22 cellular contexts compared by ENCODE assay signal in the genomic region with DNA sequence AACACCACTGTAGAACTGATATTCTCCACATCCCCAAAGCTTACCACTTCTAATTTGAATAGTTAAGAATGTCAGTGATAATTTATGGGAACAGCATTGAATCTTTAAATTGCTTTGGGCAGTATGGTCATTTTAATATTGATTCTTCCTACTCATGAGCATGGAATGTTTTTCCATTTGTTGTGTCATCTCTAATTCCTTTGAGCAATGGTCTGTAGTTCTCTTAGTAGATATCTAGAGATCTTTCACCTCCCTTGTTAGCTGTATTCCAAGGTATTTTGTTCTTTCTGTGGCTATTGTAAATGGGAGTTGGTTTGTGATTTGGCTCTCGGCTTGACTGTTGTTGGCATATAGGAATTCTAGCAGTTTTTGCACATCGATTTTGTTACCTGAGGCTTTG.
DNase-seq lines count a peak whose midpoint lies in the region; ATAC-seq, FAIRE-seq and TF ChIP-seq lines count a peak whose summit lies in the region.
"Had no signal": no experiment of that assay in that cellular context is flagged by ENCODE, and none has a peak within 500 bp of the region (broad histone marks: within the 10 kb centered on the region; RNA-seq: fewer than 3 reads in every experiment).

No MANE protein-coding gene starts in this region.

- H3K9ac ChIP-seq in mammary epithelial cell (ENCODE audit: insufficient read depth, low read length) = no peak overlapping the region
- no peak overlapping the region for H3K9ac ChIP-seq in PC-3 (ENCODE audit: low read length)
- no peak overlapping the region for H3K9ac ChIP-seq in H1 (replicated peaks in 1 of 4; ENCODE audit: extremely low read depth in 1 of 4, low read depth in 3 of 4, low read length in 3 of 4)
- H3K9ac ChIP-seq: BLaER1 treated with 17β-estradiol and CSF1 and Interleukin-3, amounts not matched to agents 10 nM and 100 nM had no signal

- no peak for DNase-seq in mammary epithelial cell
- no peak for DNase-seq in MCF 10A (ENCODE audit: unreplicated experiment)
- DNase-seq in PC-3 = peak; percentile 67
- DNase-seq in H1 (ENCODE audit: low read depth in 1 of 2, low spot score in 2 of 2) = no peak
- DNase-seq in upper lobe of right lung = no peak
- no peak for DNase-seq in activated T-helper 2 cell treated with anti-CD3 and anti-CD28 coated beads, Interferon-gamma antibody, Interleukin-2, Interleukin-4, amounts not matched to agents 10 μg/mL and 5 μg/mL and 100 μg/mL, durations not matched to agents 14 hours and 24 hours and 36 hours (ENCODE audit: low spot score)
- DNase-seq: AML-193; Caco-2; Calu3; CD4-positive, alpha-beta T cell; CD8-positive, alpha-beta T cell; DMS79 treated with DMSO at 0.1 percent for 48 hours; GF-D8 had no signal

- CTCF ChIA-PET in mammary epithelial cell (lab: Charles Lee; ENCODE audit: low non-redundant PET) (no interaction called here), MCF 10A (lab: Yijun Ruan, JAX) (interaction anchor here (0.6 kb wide), 1 partner anchor 17 kb away, joined by 3 read pairs; no protein-coding TSS in a partner anchor), PC-3 (lab: Charles Lee) (no interaction called here), H1 (lab: Charles Lee; ENCODE audit: partially characterized antibody) (no interaction called here)

- no peaks in the 10 kb centered on the region; the same call in 1 of the 2 replicates for H3K9me2 ChIP-seq in PC-3 (replicated peaks; ENCODE audit: low read length)

- H2BK120ac ChIP-seq in H1 (replicated peaks; ENCODE audit: low read depth, low read length) = no peak overlapping the region

- no peak overlapping the region for H4K5ac ChIP-seq in H1 (ENCODE audit: insufficient read length, low read depth, low read length)

- no peaks in the 10 kb centered on the region for H4K20me1 ChIP-seq in mammary epithelial cell (ENCODE audit: insufficient read depth, low read length)
- no peaks in the 10 kb centered on the region for H4K20me1 ChIP-seq in PC-3 (ENCODE audit: low read length)
- no peaks in the 10 kb centered on the region for H4K20me1 ChIP-seq in H1 (replicated peaks in 1 of 2; ENCODE audit: control insufficient read depth in 1 of 2, insufficient read depth in 2 of 2, low read length in 2 of 2)
- H4K20me1 ChIP-seq: BLaER1 treated with 17β-estradiol and CSF1 and Interleukin-3, amounts not matched to agents 10 nM and 100 nM had no signal

- no peak overlapping the region for H3K4ac ChIP-seq in H1 (replicated peaks; ENCODE audit: insufficient read length, low read depth, low read length)

- H3K9me3 ChIP-seq in mammary epithelial cell (replicated peaks; ENCODE audit: insufficient read depth, low read length) = no peaks in the 10 kb centered on the region
- no peaks in the 10 kb centered on the region for H3K9me3 ChIP-seq in PC-3 (ENCODE audit: low read length)
- no peaks in the 10 kb centered on the region for H3K9me3 ChIP-seq in H1 (ENCODE audit: insufficient read depth in 2 of 2, low read depth in 1 of 2, low read length in 1 of 2)
- no peaks in the 10 kb centered on the region for H3K9me3 ChIP-seq in upper lobe of right lung
- H3K9me3 ChIP-seq: Caco-2 had no signal

- no peak overlapping the region for H3K4me2 ChIP-seq in mammary epithelial cell (ENCODE audit: insufficient read depth, low read depth, low read length)
- H3K4me2 ChIP-seq in PC-3 (ENCODE audit: low read length) = 0 out of 2 replicates have a peak overlapping the region, but pooled peaks have one; percentile 27
- H3K4me2 ChIP-seq in H1 (ENCODE audit: insufficient read depth in 1 of 2, low read depth in 2 of 2, low read length in 2 of 2) = no peak overlapping the region
- H3K4me2 ChIP-seq: A549; BLaER1 treated with 17β-estradiol and CSF1 and Interleukin-3, amounts not matched to agents 10 nM and 100 nM had no signal

- in situ Hi-C loops in mammary epithelial cell (cut with MboI; ENCODE audit: low sequenced_read_pairs in 2 of 2) = no loop called here

- H3K9me3 Mint-ChIP-seq in MCF 10A (ENCODE audit: unreplicated experiment) = no peaks in the 10 kb centered on the region
- H3K9me3 Mint-ChIP-seq in activated T-helper 2 cell treated with anti-CD3 and anti-CD28 coated beads, Interferon-gamma antibody, Interleukin-2, Interleukin-4, amounts not matched to agents 10 μg/mL and 5 μg/mL and 100 μg/mL, durations not matched to agents 14 hours and 24 hours and 36 hours = peaks cover 49% of the 10 kb centered on the region

- TF ChIP-seq CTCF in mammary epithelial cell (conservative IDR thresholded peaks at IDR 0.05 in 1 of 2, IDR thresholded peaks at IDR 0.05 in 1 of 2; ENCODE audit: extremely low read depth in 1 of 2, insufficient read depth in 1 of 2, low read depth in 1 of 2, low read length in 2 of 2) = no peak
- no peak for TF ChIP-seq CTCF in MCF 10A (IDR thresholded peaks at IDR 0.05; ENCODE audit: unreplicated experiment)
- TF ChIP-seq CTCF in PC-3 (conservative IDR thresholded peaks at IDR 0.05; ENCODE audit: low read depth, low read length) = no peak
- TF ChIP-seq CTCF in H1 (IDR thresholded peaks at IDR 0.05; ENCODE audit: control extremely low read depth in 1 of 3, insufficient read depth in 1 of 3, low read depth in 1 of 3, low read length in 3 of 3) = no peak
- no peak for TF ChIP-seq CTCF in upper lobe of right lung (IDR thresholded peaks at IDR 0.05)

- H3K27me3 Mint-ChIP-seq in MCF 10A (ENCODE audit: insufficient read depth, unreplicated experiment) = no peaks in the 10 kb centered on the region
- no peaks in the 10 kb centered on the region for H3K27me3 Mint-ChIP-seq in activated T-helper 2 cell treated with anti-CD3 and anti-CD28 coated beads, Interferon-gamma antibody, Interleukin-2, Interleukin-4, amounts not matched to agents 10 μg/mL and 5 μg/mL and 100 μg/mL, durations not matched to agents 14 hours and 24 hours and 36 hours (ENCODE audit: low read depth)
- H3K27me3 Mint-ChIP-seq: B cell; CD4-positive, alpha-beta T cell had no signal

- FAIRE-seq in H1 (lab: Jason Lieb, UNC) = no peak
- FAIRE-seq: A549, D721Med, G401.6, GM12891 had no signal

- WGBS in mammary epithelial cell (ENCODE audit: low coverage, missing lambda C conversion rate) = 93% methylated on average over 2 of the region's 2 CpGs
- 90% methylated on average over 2 of the region's 2 CpGs; no CpG with 5 or more reads in 1 of the 2 experiments for WGBS in H1 (ENCODE audit: extremely low coverage in 1 of 2, insufficient coverage in 1 of 2, insufficient read length in 1 of 2, insufficient replicate concordance in 2 of 2, low coverage in 1 of 2, low lambda C conversion rate in 2 of 2, missing lambda C conversion rate in 1 of 2), 2 experiments

- TF ChIP-seq POLR2A in H1 (IDR thresholded peaks at IDR 0.05; ENCODE audit: control extremely low read depth in 1 of 2, low read depth in 2 of 2, low read length in 2 of 2) = no peak

- H3K4me3 Mint-ChIP-seq in MCF 10A (ENCODE audit: unreplicated experiment) = no peak overlapping the region
- no peak overlapping the region for H3K4me3 Mint-ChIP-seq in activated T-helper 2 cell treated with anti-CD3 and anti-CD28 coated beads, Interferon-gamma antibody, Interleukin-2, Interleukin-4, amounts not matched to agents 10 μg/mL and 5 μg/mL and 100 μg/mL, durations not matched to agents 14 hours and 24 hours and 36 hours (ENCODE audit: low read depth)
- H3K4me3 Mint-ChIP-seq: B cell; CD4-positive, alpha-beta T cell; CD8-positive, alpha-beta T cell had no signal

- H2BK5ac ChIP-seq in H1 (ENCODE audit: low read depth, low read length) = no peak overlapping the region

- no peak overlapping the region for H2BK20ac ChIP-seq in H1 (ENCODE audit: low read length)

- no peak for TF ChIP-seq EP300 in H1 (IDR thresholded peaks at IDR 0.05; ENCODE audit: borderline replicate concordance in 1 of 2, low read depth in 2 of 2, low read length in 2 of 2)

- POLR2A ChIA-PET in MCF 10A (lab: Yijun Ruan, JAX) (no interaction called here), PC-3 (lab: Charles Lee; ENCODE audit: unreplicated experiment) (interaction anchor here (0.5 kb wide), 1 partner anchor 303 kb away, joined by 3 read pairs; no protein-coding TSS in a partner anchor), H1 (lab: Charles Lee; ENCODE audit: partially characterized antibody) (no interaction called here)

- H3K27ac ChIP-seq in mammary epithelial cell (ENCODE audit: insufficient read depth, low read depth, low read length) (no peak overlapping the region), PC-3 (ENCODE audit: low read length) (no peak overlapping the region), H1 (ENCODE audit: low read depth, low read length) (no peak overlapping the region), upper lobe of right lung (no peak overlapping the region)
- H3K27ac ChIP-seq: 22Rv1; A549; BLaER1 treated with 17β-estradiol and CSF1 and Interleukin-3, amounts not matched to agents 10 nM and 100 nM; C4-2B had no signal

- BruUV-seq in mammary epithelial cell (replicated peaks; lab: Mats Ljungman, UMichigan) = no TSS peak
- BruUV-seq in MCF 10A (replicated peaks; lab: Mats Ljungman, UMichigan) = no TSS peak
- BruUV-seq in PC-3 (replicated peaks; lab: Mats Ljungman, UMichigan) = no TSS peak

- intact Hi-C loops in mammary epithelial cell (cut with micrococcal nuclease) = no loop called here
- intact Hi-C loops in MCF 10A (cut with micrococcal nuclease) = no loop called here
- intact Hi-C loops in PC-3 (cut with micrococcal nuclease) = no loop called here
- intact Hi-C loops in upper lobe of right lung (cut with DNase I) = no loop called here
- intact Hi-C loops in activated T-helper 2 cell treated with anti-CD3 and anti-CD28 coated beads, Interferon-gamma antibody, Interleukin-2, Interleukin-4, amounts not matched to agents 10 μg/mL and 5 μg/mL and 100 μg/mL, durations not matched to agents 14 hours and 24 hours and 36 hours (cut with micrococcal nuclease) = no loop called here

- H3K4me3 ChIP-seq in mammary epithelial cell (replicated peaks in 1 of 3; ENCODE audit: insufficient read depth in 1 of 3, low read depth in 2 of 3, low read length in 3 of 3) (no peak overlapping the region), PC-3 (ENCODE audit: low read length) (no peak overlapping the region), H1 (ENCODE audit: extremely low read depth in 1 of 4, insufficient read depth in 2 of 4, low read depth in 3 of 4, low read length in 4 of 4) (no peak overlapping the region), upper lobe of right lung (no peak overlapping the region)
- H3K4me3 ChIP-seq: A549; BLaER1 treated with 17β-estradiol and CSF1 and Interleukin-3, amounts not matched to agents 10 nM and 100 nM had no signal

- no peaks in the 10 kb centered on the region for H3K79me1 ChIP-seq in H1 (ENCODE audit: low read depth, low read length)

- no peaks in the 10 kb centered on the region for H3K23me2 ChIP-seq in H1 (ENCODE audit: low read depth, low read length)

- no peak for TF ChIP-seq RAD21 in H1 (IDR thresholded peaks at IDR 0.05 in 1 of 2, conservative IDR thresholded peaks at IDR 0.05 in 1 of 2; ENCODE audit: low read depth in 2 of 2, low read length in 2 of 2)

- H3K36me3 ChIP-seq in mammary epithelial cell (ENCODE audit: insufficient read depth, low read length) (no peaks in the 10 kb centered on the region), PC-3 (ENCODE audit: low read depth, low read length) (no peaks in the 10 kb centered on the region), H1 (ENCODE audit: control insufficient read depth in 2 of 4, insufficient read depth in 4 of 4, low read length in 3 of 4) (no peaks in the 10 kb centered on the region), upper lobe of right lung (no peaks in the 10 kb centered on the region)
- H3K36me3 ChIP-seq: BLaER1 treated with 17β-estradiol and CSF1 and Interleukin-3, amounts not matched to agents 10 nM and 100 nM had no signal

- H3K4me1 ChIP-seq in mammary epithelial cell (ENCODE audit: insufficient read depth, low read length) (no peaks in the 10 kb centered on the region), PC-3 (ENCODE audit: insufficient read depth, low read length) (peaks cover 9% of the 10 kb centered on the region), H1 (replicated peaks in 1 of 4; ENCODE audit: control insufficient read depth in 3 of 4, insufficient read depth in 4 of 4, low read length in 3 of 4) (no peaks in the 10 kb centered on the region), upper lobe of right lung (no peaks in the 10 kb centered on the region)
- H3K4me1 ChIP-seq: BLaER1 treated with 17β-estradiol and CSF1 and Interleukin-3, amounts not matched to agents 10 nM and 100 nM; Caco-2 had no signal

- no peaks in the 10 kb centered on the region for H3K27me3 ChIP-seq in mammary epithelial cell (ENCODE audit: insufficient read depth, low read length)
- H3K27me3 ChIP-seq in PC-3 (ENCODE audit: low read length) = no peaks in the 10 kb centered on the region
- no peaks in the 10 kb centered on the region for H3K27me3 ChIP-seq in H1 (replicated peaks in 1 of 4; ENCODE audit: control insufficient read depth in 3 of 4, extremely low read depth in 1 of 4, insufficient read depth in 3 of 4, low read length in 3 of 4)
- H3K27me3 ChIP-seq in upper lobe of right lung = no peaks in the 10 kb centered on the region
- H3K27me3 ChIP-seq: BLaER1 treated with 17β-estradiol and CSF1 and Interleukin-3, amounts not matched to agents 10 nM and 100 nM had no signal

- peak overlapping the region; percentile 16 for H2AFZ ChIP-seq in mammary epithelial cell (ENCODE audit: low read depth, low read length)
- 0 out of 2 replicates have a peak overlapping the region, but pooled peaks have one; percentile 21 for H2AFZ ChIP-seq in PC-3 (ENCODE audit: low read length)
- peak overlapping the region; percentile 30; the same call in 1 of the 2 replicates for H2AFZ ChIP-seq in H1 (ENCODE audit: low read length)

- H3K23ac ChIP-seq in H1 (ENCODE audit: insufficient read length) = no peak overlapping the region

- dilution Hi-C loops in mammary epithelial cell (cut with HindIII; ENCODE audit: low sequenced_read_pairs) = no loop called here

- H3K27ac Mint-ChIP-seq in MCF 10A (ENCODE audit: low read depth, unreplicated experiment) = no peak overlapping the region
- H3K27ac Mint-ChIP-seq in activated T-helper 2 cell treated with anti-CD3 and anti-CD28 coated beads, Interferon-gamma antibody, Interleukin-2, Interleukin-4, amounts not matched to agents 10 μg/mL and 5 μg/mL and 100 μg/mL, durations not matched to agents 14 hours and 24 hours and 36 hours = no peak overlapping the region
- H3K27ac Mint-ChIP-seq: B cell; CD4-positive, alpha-beta T cell; CD8-positive, alpha-beta T cell had no signal

- H3K14ac ChIP-seq in H1 (ENCODE audit: insufficient read length) = no peak overlapping the region

- H3K56ac ChIP-seq in H1 (replicated peaks; ENCODE audit: insufficient read length, low read depth, low read length) = no peak overlapping the region

- peaks cover 3% of the 10 kb centered on the region for H3K4me1 Mint-ChIP-seq in MCF 10A (ENCODE audit: insufficient read depth, unreplicated experiment)
- H3K4me1 Mint-ChIP-seq in activated T-helper 2 cell treated with anti-CD3 and anti-CD28 coated beads, Interferon-gamma antibody, Interleukin-2, Interleukin-4, amounts not matched to agents 10 μg/mL and 5 μg/mL and 100 μg/mL, durations not matched to agents 14 hours and 24 hours and 36 hours (ENCODE audit: low read depth) = no peaks in the 10 kb centered on the region
- H3K4me1 Mint-ChIP-seq: B cell had no signal

- H4K91ac ChIP-seq in H1 (replicated peaks; ENCODE audit: insufficient read length, low read length) = no peak overlapping the region

- H2BK15ac ChIP-seq in H1 (ENCODE audit: low read length) = no peak overlapping the region

- no peak overlapping the region for H3K18ac ChIP-seq in H1 (ENCODE audit: extremely low read depth, low read length)

- H3K79me2 ChIP-seq in mammary epithelial cell (ENCODE audit: insufficient read depth, low read length) = no peaks in the 10 kb centered on the region
- no peaks in the 10 kb centered on the region for H3K79me2 ChIP-seq in PC-3 (ENCODE audit: low read length)
- H3K79me2 ChIP-seq in H1 (ENCODE audit: control insufficient read depth in 1 of 2, insufficient read depth in 2 of 2, low read length in 2 of 2) = no peaks in the 10 kb centered on the region

- no peak overlapping the region for H2AK5ac ChIP-seq in H1 (ENCODE audit: low read depth, low read length)

- H3F3A ChIP-seq in PC-3 (ENCODE audit: low read length, unreplicated experiment) = no peaks in the 10 kb centered on the region

- no peaks in the 10 kb centered on the region for H3K36me3 Mint-ChIP-seq in MCF 10A (ENCODE audit: insufficient read depth, unreplicated experiment)
- no peaks in the 10 kb centered on the region for H3K36me3 Mint-ChIP-seq in activated T-helper 2 cell treated with anti-CD3 and anti-CD28 coated beads, Interferon-gamma antibody, Interleukin-2, Interleukin-4, amounts not matched to agents 10 μg/mL and 5 μg/mL and 100 μg/mL, durations not matched to agents 14 hours and 24 hours and 36 hours (ENCODE audit: low read depth)
- H3K36me3 Mint-ChIP-seq: CD8-positive, alpha-beta T cell had no signal

- H4K8ac ChIP-seq in H1 (ENCODE audit: extremely low read depth, insufficient read depth, low read length) = no peak overlapping the region

- no peak overlapping the region for H2BK12ac ChIP-seq in H1 (ENCODE audit: low read depth, low read length)

- peak; percentile 69 for ATAC-seq in PC-3
- ATAC-seq in HG03039 (IDR thresholded peaks at IDR 0.05; ENCODE audit: unreplicated experiment) = no peak
- ATAC-seq in upper lobe of right lung = no peak
- ATAC-seq: A549; CD8-positive, alpha-beta T cell had no signal
